12 cellular contexts compared by ENCODE assay signal in genomic region chr2:26251893-26252292, GRCh38. TPM values are rescaled to one million over a fixed set of nuclear protein-coding genes. Genes with fewer than 3 reads are reported as not detected.
A peak's percentile ranks its signal among the peaks of the same experiment; 100 is the strongest.
DNase-seq lines count a peak whose midpoint lies in the region; ATAC-seq and TF ChIP-seq lines count a peak whose summit lies in the region.
"Had no signal": no experiment of that assay in that cellular context is flagged by ENCODE, and none has a peak within 500 bp of the region (broad histone marks: within the 10 kb centered on the region; RNA-seq: fewer than 3 reads in every experiment).

No MANE protein-coding gene starts in this region.

- no peaks in the 10 kb centered on the region for H3K9me3 ChIP-seq in heart left ventricle
- H3K9me3 ChIP-seq: Peyer's patch had no signal

- H3K27ac ChIP-seq in heart left ventricle: peak overlapping the region; percentile 58 to 92 (median 78)
- H3K27ac ChIP-seq: hepatocyte, Peyer's patch had no signal

- WGBS in heart left ventricle, 4 donors: 39 to 55% (median 47%) methylated on average over 3 of the region's 3 CpGs

- 0 out of 2 replicates have a peak overlapping the region, but pooled peaks have one; percentile 36 for H3K27ac Mint-ChIP-seq in WTC11
- H3K27ac Mint-ChIP-seq in stimulated activated naive CD8-positive, alpha-beta T cell treated with anti-CD3 and anti-CD28 coated beads, Interleukin-15, Interleukin-2, amounts not matched to agents 100 ng/mL and 50 ng/mL, for 24 hours: peak overlapping the region; percentile 31
- H3K27ac Mint-ChIP-seq: dendritic cell treated with granulocyte-macrophage colony-stimulating factor and Interleukin-4, amounts not matched to agents 40 ng/mL and 50 ng/mL, for 4 days had no signal

- CTCF ChIA-PET in WTC11 (lab: Charles Lee): no interaction called here

- no peak for TF ChIP-seq CTCF in WTC11 (IDR thresholded peaks at IDR 0.05)
- TF ChIP-seq CTCF in heart left ventricle (IDR thresholded peaks at IDR 0.05): no peak

- peaks cover 6% of the 10 kb centered on the region for H3K4me1 Mint-ChIP-seq in WTC11
- peaks cover 8% of the 10 kb centered on the region for H3K4me1 Mint-ChIP-seq in stimulated activated naive CD8-positive, alpha-beta T cell treated with anti-CD3 and anti-CD28 coated beads, Interleukin-15, Interleukin-2, amounts not matched to agents 100 ng/mL and 50 ng/mL, for 24 hours (ENCODE audit: low read depth)

- peaks cover 0 to 22% (median 10%) of the 10 kb centered on the region in 9 donors for H3K36me3 ChIP-seq in heart left ventricle

- H3K9me3 Mint-ChIP-seq in WTC11: no peaks in the 10 kb centered on the region
- no peaks in the 10 kb centered on the region for H3K9me3 Mint-ChIP-seq in stimulated activated naive CD8-positive, alpha-beta T cell treated with anti-CD3 and anti-CD28 coated beads, Interleukin-15, Interleukin-2, amounts not matched to agents 100 ng/mL and 50 ng/mL, for 24 hours
- H3K9me3 Mint-ChIP-seq: dendritic cell treated with granulocyte-macrophage colony-stimulating factor and Interleukin-4, amounts not matched to agents 40 ng/mL and 50 ng/mL, for 4 days had no signal

- peak; percentile 34; the same call in 1 of the 2 replicates for ATAC-seq in WTC11
- ATAC-seq in heart left ventricle: peak; percentile 91 to 96 (median 94)
- ATAC-seq in GM21515 (IDR thresholded peaks at IDR 0.05; ENCODE audit: unreplicated experiment): no peak
- ATAC-seq in GM18909 (IDR thresholded peaks at IDR 0.05; ENCODE audit: poor library complexity, unreplicated experiment): no peak

- H3K27me3 Mint-ChIP-seq in WTC11 (ENCODE audit: low read depth): no peaks in the 10 kb centered on the region
- no peaks in the 10 kb centered on the region for H3K27me3 Mint-ChIP-seq in stimulated activated naive CD8-positive, alpha-beta T cell treated with anti-CD3 and anti-CD28 coated beads, Interleukin-15, Interleukin-2, amounts not matched to agents 100 ng/mL and 50 ng/mL, for 24 hours
- H3K27me3 Mint-ChIP-seq: dendritic cell treated with granulocyte-macrophage colony-stimulating factor and Interleukin-4, amounts not matched to agents 40 ng/mL and 50 ng/mL, for 4 days had no signal

- DNase-seq in NCI-H1694 (lab: John Stamatoyannopoulos, UW) (peak; percentile 62), WTC11 (ENCODE audit: low spot score) (no peak), heart left ventricle (peak; percentile 66 to 86 (median 69))
- DNase-seq in effector CD4-positive, alpha-beta T cell: no peak
- DNase-seq: activated T-cell treated with anti-CD3 and anti-CD28 coated beads, Interleukin-2, amount 50 U/mL, for 48 hours; GOT3; Peyer's patch had no signal

- peaks cover 0 to 85% (median 49%) of the 10 kb centered on the region in 12 donors for H3K4me1 ChIP-seq in heart left ventricle

- H3K4me3 ChIP-seq in heart left ventricle: no peak overlapping the region
- H3K4me3 ChIP-seq: hepatocyte, Peyer's patch had no signal

- H3K4me3 Mint-ChIP-seq in WTC11: no peak overlapping the region
- no peak overlapping the region for H3K4me3 Mint-ChIP-seq in stimulated activated naive CD8-positive, alpha-beta T cell treated with anti-CD3 and anti-CD28 coated beads, Interleukin-15, Interleukin-2, amounts not matched to agents 100 ng/mL and 50 ng/mL, for 24 hours
- H3K4me3 Mint-ChIP-seq: dendritic cell treated with granulocyte-macrophage colony-stimulating factor and Interleukin-4, amounts not matched to agents 40 ng/mL and 50 ng/mL, for 4 days had no signal

- H3K36me3 Mint-ChIP-seq in WTC11: peaks cover 3% of the 10 kb centered on the region; the same call in 1 of the 2 replicates
- H3K36me3 Mint-ChIP-seq in stimulated activated naive CD8-positive, alpha-beta T cell treated with anti-CD3 and anti-CD28 coated beads, Interleukin-15, Interleukin-2, amounts not matched to agents 100 ng/mL and 50 ng/mL, for 24 hours (ENCODE audit: low read depth): peaks cover 14% of the 10 kb centered on the region

- no peak for TF ChIP-seq POLR2A in heart left ventricle (IDR thresholded peaks at IDR 0.05)

- POLR2A ChIA-PET in WTC11 (lab: Charles Lee): no interaction called here

- no peaks in the 10 kb centered on the region for H3K27me3 ChIP-seq in heart left ventricle
- H3K27me3 ChIP-seq: hepatocyte, Peyer's patch had no signal

- intact Hi-C loops in heart left ventricle (cut with DNase I): no loop called here

TF ChIP-seq in WTC11, 78 proteins besides CTCF, POLR2A, EP300 and RAD21:
- TF ChIP-seq JAZF1 (CRISPR knock-in tag; IDR thresholded peaks at IDR 0.05): no peak
- no peak for TF ChIP-seq IRF1 (CRISPR knock-in tag; IDR thresholded peaks at IDR 0.05)
- TF ChIP-seq, protein P1, sequence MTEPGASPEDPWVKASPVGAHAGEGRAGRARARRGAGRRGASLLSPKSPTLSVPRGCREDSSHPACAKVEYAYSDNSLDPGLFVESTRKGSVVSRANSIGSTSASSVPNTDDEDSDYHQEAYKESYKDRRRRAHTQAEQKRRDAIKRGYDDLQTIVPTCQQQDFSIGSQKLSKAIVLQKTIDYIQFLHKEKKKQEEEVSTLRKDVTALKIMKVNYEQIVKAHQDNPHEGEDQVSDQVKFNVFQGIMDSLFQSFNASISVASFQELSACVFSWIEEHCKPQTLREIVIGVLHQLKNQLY (CRISPR knock-in tag; IDR thresholded peaks at IDR 0.05): no peak
- no peak for TF ChIP-seq SMAD3 (CRISPR knock-in tag; IDR thresholded peaks at IDR 0.05; ENCODE audit: borderline replicate concordance)
- no peak for TF ChIP-seq ZSCAN18 (CRISPR knock-in tag; IDR thresholded peaks at IDR 0.05)
- no peak for TF ChIP-seq ATF1 (CRISPR knock-in tag; IDR thresholded peaks at IDR 0.05)

RNA-seq across cellular contexts. Expression of gene HADHB, which starts 7.2 kb away (rescaled TPM):
- total RNA-seq in WTC11 (2021): 59.8 to 64.5 TPM (median 60.7 TPM) in 3 replicates
- total RNA-seq in heart left ventricle: 1,000 to 10,000 TPM in 4 of 9 donors, 100 to 1,000 TPM in 5; 684 to 1,915 (median 836) TPM
- polyA plus RNA-seq in heart left ventricle: 100 to 1,000 TPM; 526 TPM

RNA-seq across cellular contexts. Expression of gene HADHA, which starts 7.5 kb away (rescaled TPM):
- total RNA-seq in WTC11 (2021): 118 to 123 TPM (median 121 TPM) in 3 replicates
- total RNA-seq in heart left ventricle: 100 to 1,000 TPM; 285 to 786 (median 407) TPM
- 100 to 1,000 TPM; 202 to 235 TPM for polyA plus RNA-seq in heart left ventricle

Comparison
In these comparisons a context has a peak if more than half of its experiments do, and no peak if none do; other contexts are left out.
1. DNase-seq: peak in NCI-H1694 (single experiment) and heart left ventricle (5 of 5); none in WTC11 (single experiment) and effector CD4-positive, alpha-beta T cell (single experiment).
2. ATAC-seq: peak in WTC11 (single experiment) and heart left ventricle (4 of 4); none in GM21515 (single experiment) and GM18909 (single experiment).
3. RNA of gene HADHB, which starts 7.2 kb away (total RNA-seq): 684 to 1,915 TPM in heart left ventricle; 59.8 to 64.5 TPM in WTC11; every median in the first group is over 10 times any median in the second.